ENCODE assay signal across 22 cellular contexts in genomic region chr20:36394340-36394965, GRCh38.
DNase-seq lines count a peak whose midpoint lies in the region; ATAC-seq and TF ChIP-seq lines count a peak whose summit lies in the region.
"Had no signal": no experiment of that assay in that cellular context is flagged by ENCODE, and none has a peak within 500 bp of the region (broad histone marks: within the 10 kb centered on the region; RNA-seq: fewer than 3 reads in every experiment).

No MANE protein-coding gene starts in this region.

- no peak for TF ChIP-seq CTCF in Panc1 (IDR thresholded peaks at IDR 0.05)

- no peak overlapping the region for H3K27ac ChIP-seq in Panc1 (ENCODE audit: low read length)
- H3K27ac ChIP-seq: neutrophil had no signal

- ATAC-seq in Panc1 (0 out of 2 replicates have a peak, but pooled peaks have one; percentile 44), esophagus mucosa (peak; percentile 75)
- ATAC-seq: activated CD4-positive, alpha-beta T cell treated with anti-CD3 and anti-CD28 coated beads for 36 hours; left colon; Right ventricle myocardium inferior had no signal

- POLR2A ChIA-PET in Panc1 (lab: Charles Lee): no interaction called here

- no peaks in the 10 kb centered on the region; the same call in 1 of the 2 replicates for H3K4me1 ChIP-seq in Panc1 (ENCODE audit: control insufficient read depth, insufficient read depth, low read length)

- intact Hi-C loops in Panc1 (cut with micrococcal nuclease; ENCODE audit: unreplicated experiment): no loop called here

- H3K27me3 ChIP-seq in Panc1 (ENCODE audit: control insufficient read depth, insufficient read depth, low read length): no peaks in the 10 kb centered on the region

- in situ Hi-C loops in Panc1 (cut with HindIII; ENCODE audit: low pct_unique_long_range_greater_than_20kb, low sequenced_read_pairs): no loop called here

- H3K36me3 ChIP-seq in Panc1 (ENCODE audit: control insufficient read depth, insufficient read depth, low read length): no peaks in the 10 kb centered on the region
- H3K36me3 ChIP-seq: neutrophil had no signal

- CTCF ChIA-PET in Panc1 (lab: Charles Lee): no interaction called here

- DNase-seq in DMS53 (lab: John Stamatoyannopoulos, UW) (peak; percentile 20), DMS53 treated with DMSO at 0.1 percent for 48 hours (lab: John Stamatoyannopoulos, UW; ENCODE audit: unreplicated experiment) (no peak), Panc1 (ENCODE audit: low read depth, low spot score) (no peak), occipital lobe (lab: John Stamatoyannopoulos, UW) (peak; percentile 49), T1000 (lab: John Stamatoyannopoulos, UW) (no peak), dermis blood vessel endothelial cell (no peak)
- DNase-seq in activated naive CD4-positive, alpha-beta T cell (lab: John Stamatoyannopoulos, UW): no peak
- DNase-seq: 8988T; activated CD4-positive, alpha-beta T cell treated with anti-CD3 and anti-CD28 coated beads for 36 hours; activated naive CD4-positive, alpha-beta T cell treated with Interleukin-2 at 50 U/mL for 16 hours; activated T-cell treated with anti-CD3 and anti-CD28 coated beads, Interleukin-2, amount 50 U/mL, for 48 hours; CD8-positive, alpha-beta memory T cell; cortex of kidney; DMS79; left colon; NCI-H1092; NCI-H1930; NCI-H774; substantia nigra had no signal

- H3K4me3 ChIP-seq in Panc1 (ENCODE audit: low read depth in 2 of 2, low read length in 2 of 2): no peak overlapping the region

- H3K9me3 ChIP-seq in Panc1 (ENCODE audit: control insufficient read depth, insufficient read depth, low read depth, low read length): no peaks in the 10 kb centered on the region
- H3K9me3 ChIP-seq: neutrophil had no signal

- no TSS peak for BruUV-seq in Panc1 (replicated peaks; lab: Mats Ljungman, UMichigan)

Comparison
In these comparisons a context has a peak if more than half of its experiments do, and no peak if none do; other contexts are left out.
1. DNase-seq: peak in DMS53 (single experiment) and occipital lobe (single experiment); none in DMS53 treated with DMSO at 0.1 percent for 48 hours (single experiment), Panc1 (single experiment), T1000 (single experiment), activated naive CD4-positive, alpha-beta T cell (0 of 4) and dermis blood vessel endothelial cell (single experiment).